13 cellular contexts compared by ENCODE assay signal in genomic region chr16:2046125-2046888, GRCh38. TPM values are rescaled to one million over a fixed set of nuclear protein-coding genes. Genes with fewer than 3 reads are reported as not detected.
DNase-seq lines count a peak whose midpoint lies in the region; ATAC-seq and TF ChIP-seq lines count a peak whose summit lies in the region.
"Had no signal": no experiment of that assay in that cellular context is flagged by ENCODE, and none has a peak within 500 bp of the region (broad histone marks: within the 10 kb centered on the region; RNA-seq: fewer than 3 reads in every experiment).

No MANE protein-coding gene starts in this region.

- intact Hi-C loops in gastrocnemius medialis (cut with DNase I; ENCODE audit: low total_unique reads): loop anchor here (5.0 kb wide), 1 partner anchor 976 kb away; the partner anchor contains the start of genes HCFC1R1, THOC6 and TNFRSF12A

- H3K9ac ChIP-seq in GM23248: no peak overlapping the region
- H3K9ac ChIP-seq in OCI-LY1 (ENCODE audit: low read length): no peak overlapping the region; the same call in 1 of the 2 replicates

- H3K4me3 Mint-ChIP-seq in endothelial cell (ENCODE audit: unreplicated experiment): peak overlapping the region; percentile 92

- DNase-seq in GM23248 (no peak), endothelial cell (ENCODE audit: low spot score) (no peak), gastrocnemius medialis (no peak), 8988T (no peak)
- DNase-seq in stimulated activated CD4-positive, alpha-beta T cell treated with anti-CD3 and anti-CD28 coated beads, Interleukin-12 subunit alpha, Interleukin-12 subunit beta, amount 100 ng/mL, for 4 hours: no peak
- DNase-seq: activated CD8-positive, alpha-beta memory T cell treated with anti-CD3 and anti-CD28 coated beads, Interleukin-2, amount 50 U/mL, for 4 hours; effector CD8-positive, alpha-beta T cell; H7; Kasumi-1 had no signal

- no peaks in the 10 kb centered on the region for H3K9me3 ChIP-seq in GM23248 (ENCODE audit: low read depth)
- H3K9me3 ChIP-seq in OCI-LY1 (ENCODE audit: low read length): no peaks in the 10 kb centered on the region
- no peaks in the 10 kb centered on the region for H3K9me3 ChIP-seq in gastrocnemius medialis

- no peaks in the 10 kb centered on the region for H3K9me3 Mint-ChIP-seq in endothelial cell (ENCODE audit: unreplicated experiment)

- H3K27ac Mint-ChIP-seq in endothelial cell (ENCODE audit: unreplicated experiment): no peak overlapping the region

- peaks cover 8% of the 10 kb centered on the region for H3K27me3 Mint-ChIP-seq in endothelial cell (ENCODE audit: unreplicated experiment)

- no peak for TF ChIP-seq POLR2A in gastrocnemius medialis (IDR thresholded peaks at IDR 0.05)

- H3K4me2 ChIP-seq in GM23248 (ENCODE audit: unreplicated experiment) (peak overlapping the region; percentile 86), OCI-LY1 (ENCODE audit: low read length) (peak overlapping the region; percentile 98)

- peak overlapping the region; percentile 85; the same call in 1 of the 2 replicates for H2AFZ ChIP-seq in GM23248
- H2AFZ ChIP-seq in OCI-LY1 (ENCODE audit: low read length): no peak overlapping the region

- H4K20me1 ChIP-seq in GM23248 (ENCODE audit: insufficient read depth): no peaks in the 10 kb centered on the region
- H4K20me1 ChIP-seq in OCI-LY1 (ENCODE audit: insufficient read depth, low read length): no peaks in the 10 kb centered on the region

- no peaks in the 10 kb centered on the region for H3K9me2 ChIP-seq in GM23248 (ENCODE audit: insufficient read depth)
- no peaks in the 10 kb centered on the region for H3K9me2 ChIP-seq in OCI-LY1 (ENCODE audit: low read depth, low read length)

- H3K4me1 Mint-ChIP-seq in endothelial cell (ENCODE audit: unreplicated experiment): peaks cover 14% of the 10 kb centered on the region

- H3K79me2 ChIP-seq in GM23248 (ENCODE audit: insufficient read depth): peaks cover 29% of the 10 kb centered on the region
- no peaks in the 10 kb centered on the region for H3K79me2 ChIP-seq in OCI-LY1 (ENCODE audit: insufficient read depth, low read length)

- H3K36me3 ChIP-seq in GM23248 (ENCODE audit: low read depth): no peaks in the 10 kb centered on the region
- peaks cover 13% of the 10 kb centered on the region; the same call in 1 of the 2 replicates for H3K36me3 ChIP-seq in OCI-LY1 (ENCODE audit: insufficient read depth, low read length)
- H3K36me3 ChIP-seq in gastrocnemius medialis: peaks cover 0 to 12% of the 10 kb centered on the region in 2 donors

- in situ Hi-C loops in GM23248 (cut with MboI) (no loop called here), gastrocnemius medialis (cut with MboI; ENCODE audit: low sequenced_read_pairs in 4 of 4) (no loop called here)

- whole genome bisulfite sequencing in GM23248 (ENCODE audit: low coverage in 1 of 2, low lambda C conversion rate in 2 of 2, missing lambda C conversion rate in 2 of 2), 2 experiments: 90 to 93% methylated on average over 17 to 18 of the region's 18 CpGs

- peak overlapping the region; percentile 83; the same call in 1 of the 2 replicates for H3K4me3 ChIP-seq in GM23248
- peak overlapping the region; percentile 89 for H3K4me3 ChIP-seq in OCI-LY1 (ENCODE audit: low read depth, low read length, poor library complexity, severe bottlenecking)
- peak overlapping the region in 1 of 4 donors; percentile 87 for H3K4me3 ChIP-seq in gastrocnemius medialis

- ATAC-seq in gastrocnemius medialis: no peak
- ATAC-seq in GM19452 (IDR thresholded peaks at IDR 0.05; ENCODE audit: unreplicated experiment): no peak
- no peak for ATAC-seq in HG02981 (IDR thresholded peaks at IDR 0.05; ENCODE audit: unreplicated experiment)

- H3K36me3 Mint-ChIP-seq in endothelial cell (ENCODE audit: low read depth, unreplicated experiment): peaks cover 5% of the 10 kb centered on the region

- TF ChIP-seq CTCF in OCI-LY1 (IDR thresholded peaks at IDR 0.05; ENCODE audit: low read length) (no peak), endothelial cell (IDR thresholded peaks at IDR 0.05; ENCODE audit: unreplicated experiment) (no peak), gastrocnemius medialis (IDR thresholded peaks at IDR 0.05 in 4 of 5, conservative IDR thresholded peaks at IDR 0.05 in 1 of 5) (no peak)

- no peak overlapping the region for H3K27ac ChIP-seq in GM23248
- no peak overlapping the region for H3K27ac ChIP-seq in OCI-LY1 (ENCODE audit: low read depth, low read length, poor library complexity, severe bottlenecking)
- H3K27ac ChIP-seq in gastrocnemius medialis: peak overlapping the region in 3 of 4 donors; percentile 1 to 88 (median 81)

- H3K4me1 ChIP-seq in GM23248 (ENCODE audit: insufficient read depth): no peaks in the 10 kb centered on the region
- peaks cover 24% of the 10 kb centered on the region for H3K4me1 ChIP-seq in OCI-LY1 (ENCODE audit: insufficient read depth, low read length, severe bottlenecking)
- H3K4me1 ChIP-seq in gastrocnemius medialis: peaks cover 19 to 36% of the 10 kb centered on the region in 2 donors

- no peaks in the 10 kb centered on the region for H3K27me3 ChIP-seq in GM23248 (replicated peaks; ENCODE audit: insufficient read depth)
- no peaks in the 10 kb centered on the region for H3K27me3 ChIP-seq in OCI-LY1 (ENCODE audit: insufficient read depth, low read length)
- no peaks in the 10 kb centered on the region for H3K27me3 ChIP-seq in gastrocnemius medialis

- H3F3A ChIP-seq in GM23248 (ENCODE audit: insufficient read depth) (no peaks in the 10 kb centered on the region), OCI-LY1 (ENCODE audit: insufficient read depth, low read length) (no peaks in the 10 kb centered on the region)

RNA-seq across cellular contexts. Expression of gene NTHL1, which starts 1.3 kb away (rescaled TPM):
- 19.9 and 22.8 TPM in 2 replicates for total RNA-seq in GM23248 (2014; rRNA removed; shearing (Covaris generic))
- polyA plus RNA-seq in GM23248 (2016; fragmentation: Nextera tagmentation; extraction: Ambion mirVana): 20.3 and 21.2 TPM in 2 replicates
- total RNA-seq in endothelial cell (ENCODE audit: unreplicated experiment) (25.6 TPM), gastrocnemius medialis (10 to 100 TPM in 1 of 4 donors, 1 to 10 TPM in 3; 3.5 to 13.6 (median 6.4) TPM)

RNA-seq across cellular contexts. Expression of gene TSC2, which starts 1.5 kb away (rescaled TPM):
- total RNA-seq in GM23248 (2014; rRNA removed; shearing (Covaris generic)): 53.7 and 84.6 TPM in 2 replicates
- 43.3 and 52.2 TPM in 2 replicates for polyA plus RNA-seq in GM23248 (2016; fragmentation: Nextera tagmentation; extraction: Ambion mirVana)
- 180 TPM for total RNA-seq in endothelial cell (ENCODE audit: unreplicated experiment)
- 10 to 100 TPM; 44.5 to 62.7 (median 53.8) TPM for total RNA-seq in gastrocnemius medialis

RNA-seq across cellular contexts. Expression of gene NHERF2, which starts 19.6 kb away (rescaled TPM):
- 27.3 and 39.7 TPM in 2 replicates for total RNA-seq in GM23248 (2014; rRNA removed; shearing (Covaris generic))
- 29.0 and 45.1 TPM in 2 replicates for polyA plus RNA-seq in GM23248 (2016; fragmentation: Nextera tagmentation; extraction: Ambion mirVana)
- total RNA-seq in endothelial cell (ENCODE audit: unreplicated experiment) (78.8 TPM), gastrocnemius medialis (10 to 100 TPM; 51.6 to 86.9 (median 74.4) TPM)

RNA-seq across cellular contexts. Expression of gene NPW, which starts 26.7 kb away (rescaled TPM):
- not detected in 2 replicates for total RNA-seq in GM23248 (2014; rRNA removed; shearing (Covaris generic))
- polyA plus RNA-seq in GM23248 (2016; fragmentation: Nextera tagmentation; extraction: Ambion mirVana): 2.1 and 3.0 TPM in 2 replicates
- total RNA-seq in endothelial cell (ENCODE audit: unreplicated experiment): 0.82 TPM
- not detected for total RNA-seq in gastrocnemius medialis
- total RNA-seq: kidney epithelial cell had no signal

RNA-seq across cellular contexts. Expression of gene ZNF598, which starts 36.7 kb away (rescaled TPM):
- total RNA-seq in GM23248 (2014; rRNA removed; shearing (Covaris generic)): 21.2 and 23.4 TPM in 2 replicates
- 12.2 and 14.1 TPM in 2 replicates for polyA plus RNA-seq in GM23248 (2016; fragmentation: Nextera tagmentation; extraction: Ambion mirVana)
- total RNA-seq in endothelial cell (ENCODE audit: unreplicated experiment) (34.4 TPM), gastrocnemius medialis (10 to 100 TPM; 57.0 to 92.2 (median 75.4) TPM)

Comparison
In these comparisons a context has a peak if more than half of its experiments do, and no peak if none do; other contexts are left out.
1. H3K27ac ChIP-seq: peak in gastrocnemius medialis (3 of 4); none in GM23248 (single experiment) and OCI-LY1 (single experiment).